ENCODE assay signal across 8 cellular contexts in the genomic region with DNA sequence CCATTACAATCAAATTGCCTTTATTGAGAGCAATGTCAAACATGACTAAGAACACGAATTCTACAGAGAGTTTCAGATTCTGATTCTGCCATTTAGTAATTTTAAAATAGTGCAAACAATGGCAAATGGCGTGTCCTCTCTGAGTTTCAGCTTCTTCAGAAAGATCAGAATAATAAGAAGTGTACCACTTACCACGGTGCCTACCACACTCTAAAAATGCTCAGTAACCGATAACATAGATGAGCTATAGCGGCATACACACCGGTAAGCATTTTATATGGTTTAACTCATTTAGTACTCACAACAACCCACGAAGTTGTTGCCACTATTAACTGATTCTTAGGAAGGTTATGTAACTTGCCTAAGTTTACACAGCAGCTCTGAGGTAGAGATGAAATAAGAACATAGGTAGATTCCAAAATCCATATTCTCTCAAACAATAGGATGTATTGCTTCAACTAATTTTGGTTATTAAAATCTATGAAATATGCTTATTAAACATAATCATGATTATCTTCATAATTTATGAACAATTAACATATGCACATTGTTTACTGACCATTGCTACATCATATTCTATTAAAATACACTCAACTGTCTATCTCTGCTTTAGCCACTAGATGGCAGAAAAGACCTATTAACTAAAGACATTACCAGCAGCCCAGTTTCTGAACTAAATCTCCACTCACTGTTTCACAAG. TPM values are rescaled to one million over a fixed set of nuclear protein-coding genes. Genes with fewer than 3 reads are reported as not detected.
DNase-seq lines count a peak whose midpoint lies in the region; ATAC-seq and TF ChIP-seq lines count a peak whose summit lies in the region.

No MANE protein-coding gene starts in this region.

- H3K4me2 ChIP-seq in SU-DHL-6 (ENCODE audit: low read depth, low read length, poor library complexity, severe bottlenecking) = no peak overlapping the region

- peak overlapping the region; percentile 57 for H2AFZ ChIP-seq in SU-DHL-6 (ENCODE audit: low read depth, low read length, severe bottlenecking)

- H3K36me3 ChIP-seq in BE2C = no peaks in the 10 kb centered on the region; the same call in none of the 2 replicates
- no peaks in the 10 kb centered on the region for H3K36me3 ChIP-seq in SU-DHL-6 (ENCODE audit: low read length)

- H3K4me3 ChIP-seq in BE2C (ENCODE audit: low read depth, low read length) (no peak overlapping the region), SU-DHL-6 (ENCODE audit: insufficient read depth, low read length, poor library complexity, severe bottlenecking) (no peak overlapping the region)

- no peaks in the 10 kb centered on the region for H3K9me2 ChIP-seq in SU-DHL-6 (replicated peaks; ENCODE audit: insufficient read depth, low read length)

- no peaks in the 10 kb centered on the region for H3F3A ChIP-seq in SU-DHL-6 (ENCODE audit: insufficient read depth)

- H3K27me3 ChIP-seq in BE2C (no peaks in the 10 kb centered on the region), SU-DHL-6 (ENCODE audit: low read length) (no peaks in the 10 kb centered on the region), foreskin keratinocyte (no peaks in the 10 kb centered on the region)

- ATAC-seq in GM18517 (IDR thresholded peaks at IDR 0.05; ENCODE audit: unreplicated experiment) (peak; percentile 98), HG02885 (IDR thresholded peaks at IDR 0.05; ENCODE audit: poor library complexity, unreplicated experiment) (peak; percentile 97), foreskin keratinocyte (peak; percentile 87)

- no peak for DNase-seq in BE2C
- peak; percentile 33 to 83 (median 66) for DNase-seq in NCI-H1417 (lab: John Stamatoyannopoulos, UW)
- peak in 1 of 2 donors; percentile 22 for DNase-seq in foreskin keratinocyte
- peak; percentile 51 for DNase-seq in renal cortical epithelial cell (ENCODE audit: low read depth)
- DNase-seq in activated CD4-positive, CD25-positive, alpha-beta regulatory T cell (lab: John Stamatoyannopoulos, UW) = no peak

- H3K9me3 ChIP-seq in BE2C = no peaks in the 10 kb centered on the region
- H3K9me3 ChIP-seq in SU-DHL-6 (ENCODE audit: insufficient read depth, low read length) = no peaks in the 10 kb centered on the region

- no peaks in the 10 kb centered on the region for H3K79me2 ChIP-seq in SU-DHL-6 (ENCODE audit: insufficient read depth, low read length)

- H3K9ac ChIP-seq in SU-DHL-6 (ENCODE audit: low read length) = no peak overlapping the region

- peaks cover 8% of the 10 kb centered on the region; the same call in 1 of the 2 replicates for H3K4me1 ChIP-seq in BE2C
- no peaks in the 10 kb centered on the region for H3K4me1 ChIP-seq in foreskin keratinocyte

- H4K20me1 ChIP-seq in SU-DHL-6 (ENCODE audit: low read depth, low read length) = no peaks in the 10 kb centered on the region

- H3K27ac ChIP-seq in SU-DHL-6 (ENCODE audit: low read depth, low read length) (no peak overlapping the region), foreskin keratinocyte (no peak overlapping the region)

- TF ChIP-seq CTCF in BE2C (IDR thresholded peaks at IDR 0.05; ENCODE audit: low read depth, low read length) (peak; percentile 69), SU-DHL-6 (IDR thresholded peaks at IDR 0.05; ENCODE audit: insufficient read depth, low read length, poor library complexity, severe bottlenecking) (peak; percentile 75), foreskin keratinocyte (conservative IDR thresholded peaks at IDR 0.05) (peak; percentile 93)

RNA-seq across cellular contexts. Expression of gene SLC6A15, which starts 38.3 kb away (rescaled TPM):
- 31.7 TPM for polyA plus RNA-seq in BE2C (2012; ENCODE audit: insufficient read depth, insufficient read length, low read depth)
- total RNA-seq in foreskin keratinocyte (29.6 and 38.8 TPM in 2 replicates), renal cortical epithelial cell (0.30 and 2.8 TPM in 2 replicates)
- polyA plus RNA-seq in foreskin keratinocyte = 13.1 and 14.5 TPM in 2 replicates

Comparison
In these comparisons a context has a peak if more than half of its experiments do, and no peak if none do; other contexts are left out.
1. DNase-seq: peak in NCI-H1417 (3 of 3) and renal cortical epithelial cell (single experiment); none in BE2C (single experiment) and activated CD4-positive, CD25-positive, alpha-beta regulatory T cell (0 of 4).
2. Peak in every context shown above with its lines, with median percentiles within 50 percentile points of each other: CTCF ChIP-seq and ATAC-seq.